Comparison of ENCODE assay signal across 1 cellular context in genomic region chr13:49310251-49310650, GRCh38.
TF ChIP-seq lines count a peak whose summit lies in the region.

No MANE protein-coding gene starts in this region.

TF ChIP-seq in WTC11, 78 proteins besides CTCF, POLR2A, EP300 and RAD21 (continued from another document):
- no peak for TF ChIP-seq ZMAT4 (CRISPR knock-in tag; IDR thresholded peaks at IDR 0.05)
- TF ChIP-seq NR1H2 (CRISPR knock-in tag; IDR thresholded peaks at IDR 0.05): no peak
- TF ChIP-seq, protein P1, sequence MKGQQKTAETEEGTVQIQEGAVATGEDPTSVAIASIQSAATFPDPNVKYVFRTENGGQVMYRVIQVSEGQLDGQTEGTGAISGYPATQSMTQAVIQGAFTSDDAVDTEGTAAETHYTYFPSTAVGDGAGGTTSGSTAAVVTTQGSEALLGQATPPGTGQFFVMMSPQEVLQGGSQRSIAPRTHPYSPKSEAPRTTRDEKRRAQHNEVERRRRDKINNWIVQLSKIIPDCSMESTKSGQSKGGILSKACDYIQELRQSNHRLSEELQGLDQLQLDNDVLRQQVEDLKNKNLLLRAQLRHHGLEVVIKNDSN (CRISPR knock-in tag; IDR thresholded peaks at IDR 0.05): no peak
- TF ChIP-seq KAT7 (CRISPR knock-in tag; IDR thresholded peaks at IDR 0.05; ENCODE audit: borderline replicate concordance): no peak
- TF ChIP-seq, protein P2, sequence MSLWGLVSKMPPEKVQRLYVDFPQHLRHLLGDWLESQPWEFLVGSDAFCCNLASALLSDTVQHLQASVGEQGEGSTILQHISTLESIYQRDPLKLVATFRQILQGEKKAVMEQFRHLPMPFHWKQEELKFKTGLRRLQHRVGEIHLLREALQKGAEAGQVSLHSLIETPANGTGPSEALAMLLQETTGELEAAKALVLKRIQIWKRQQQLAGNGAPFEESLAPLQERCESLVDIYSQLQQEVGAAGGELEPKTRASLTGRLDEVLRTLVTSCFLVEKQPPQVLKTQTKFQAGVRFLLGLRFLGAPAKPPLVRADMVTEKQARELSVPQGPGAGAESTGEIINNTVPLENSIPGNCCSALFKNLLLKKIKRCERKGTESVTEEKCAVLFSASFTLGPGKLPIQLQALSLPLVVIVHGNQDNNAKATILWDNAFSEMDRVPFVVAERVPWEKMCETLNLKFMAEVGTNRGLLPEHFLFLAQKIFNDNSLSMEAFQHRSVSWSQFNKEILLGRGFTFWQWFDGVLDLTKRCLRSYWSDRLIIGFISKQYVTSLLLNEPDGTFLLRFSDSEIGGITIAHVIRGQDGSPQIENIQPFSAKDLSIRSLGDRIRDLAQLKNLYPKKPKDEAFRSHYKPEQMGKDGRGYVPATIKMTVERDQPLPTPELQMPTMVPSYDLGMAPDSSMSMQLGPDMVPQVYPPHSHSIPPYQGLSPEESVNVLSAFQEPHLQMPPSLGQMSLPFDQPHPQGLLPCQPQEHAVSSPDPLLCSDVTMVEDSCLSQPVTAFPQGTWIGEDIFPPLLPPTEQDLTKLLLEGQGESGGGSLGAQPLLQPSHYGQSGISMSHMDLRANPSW (CRISPR knock-in tag; conservative IDR thresholded peaks at IDR 0.05; ENCODE audit: low read depth): no peak
- no peak for TF ChIP-seq OVOL2 (CRISPR knock-in tag; IDR thresholded peaks at IDR 0.05; ENCODE audit: borderline replicate concordance)
- no peak for TF ChIP-seq JAZF1 (CRISPR knock-in tag; IDR thresholded peaks at IDR 0.05)
- no peak for TF ChIP-seq ZNF396 (CRISPR knock-in tag; IDR thresholded peaks at IDR 0.05; ENCODE audit: borderline replicate concordance)
- TF ChIP-seq EMX1 (CRISPR knock-in tag; IDR thresholded peaks at IDR 0.05): no peak
